In genomic region chr16:79629003-79629402, GRCh38 we compare ENCODE assay signal across 23 cellular contexts. TPM values are rescaled to one million over a fixed set of nuclear protein-coding genes. Genes with fewer than 3 reads are reported as not detected.
DNase-seq lines count a peak whose midpoint lies in the region; ATAC-seq and TF ChIP-seq lines count a peak whose summit lies in the region.
"Had no signal": no experiment of that assay in that cellular context is flagged by ENCODE, and none has a peak within 500 bp of the region (broad histone marks: within the 10 kb centered on the region; RNA-seq: fewer than 3 reads in every experiment).

No MANE protein-coding gene starts in this region.

- H3K36me3 Mint-ChIP-seq in MCF 10A (ENCODE audit: insufficient read depth, unreplicated experiment) (no peaks in the 10 kb centered on the region), Calu3 (ENCODE audit: insufficient read depth, unreplicated experiment) (peaks cover 12% of the 10 kb centered on the region)
- H3K36me3 Mint-ChIP-seq: CD4-positive, CD25-positive, alpha-beta regulatory T cell; mesothelial cell of epicardium; naive thymus-derived CD8-positive, alpha-beta T cell had no signal

- no peaks in the 10 kb centered on the region for H3K4me1 ChIP-seq in breast epithelium
- H3K4me1 ChIP-seq in RWPE2 (ENCODE audit: insufficient read depth, poor library complexity, severe bottlenecking): peaks cover 16% of the 10 kb centered on the region
- H3K4me1 ChIP-seq: left lung, spleen, testis had no signal

- in situ Hi-C loops in brain microvascular endothelial cell (cut with HindIII; ENCODE audit: low pct_ligation_motif_present, low sequenced_read_pairs): no loop called here

- ATAC-seq in RWPE2 (ENCODE audit: low read depth) (no peak), left colon (no peak)
- ATAC-seq: left lung; naive thymus-derived CD8-positive, alpha-beta T cell; SK-N-SH treated with all-trans-retinoic acid at 6 μM for 48 hours had no signal

- H3K27me3 Mint-ChIP-seq in MCF 10A (ENCODE audit: insufficient read depth, unreplicated experiment) (no peaks in the 10 kb centered on the region), Calu3 (ENCODE audit: unreplicated experiment) (peaks cover 13% of the 10 kb centered on the region)
- H3K27me3 Mint-ChIP-seq: CD4-positive, CD25-positive, alpha-beta regulatory T cell had no signal

- BruUV-seq in MCF 10A (replicated peaks; lab: Mats Ljungman, UMichigan): no TSS peak
- no TSS peak for BruUV-seq in Calu3 (replicated peaks; lab: Mats Ljungman, UMichigan)

- intact Hi-C loops in MCF 10A (cut with micrococcal nuclease) (no loop called here), breast epithelium (cut with DNase I; ENCODE audit: low total_unique reads) (no loop called here), left colon (cut with DNase I, micrococcal nuclease) (no loop called here), Calu3 (cut with micrococcal nuclease; ENCODE audit: unreplicated experiment) (no loop called here)

- H3K27ac Mint-ChIP-seq in MCF 10A (ENCODE audit: low read depth, unreplicated experiment) (peak overlapping the region; percentile 8), Calu3 (ENCODE audit: unreplicated experiment) (no peak overlapping the region)
- H3K27ac Mint-ChIP-seq: activated B cell treated with CpG ODN at 0.5 μM for 24 hours; mesothelial cell of epicardium; naive thymus-derived CD8-positive, alpha-beta T cell had no signal

- H3K27me3 ChIP-seq in breast epithelium (no peaks in the 10 kb centered on the region), RWPE2 (ENCODE audit: insufficient read depth, poor library complexity, severe bottlenecking) (no peaks in the 10 kb centered on the region), brain microvascular endothelial cell (replicated peaks) (no peaks in the 10 kb centered on the region)
- H3K27me3 ChIP-seq: hepatocyte, ovary, testis had no signal

- no peaks in the 10 kb centered on the region for H3K9me3 Mint-ChIP-seq in MCF 10A (ENCODE audit: unreplicated experiment)
- H3K9me3 Mint-ChIP-seq in Calu3 (ENCODE audit: low read depth, unreplicated experiment): peaks cover 6% of the 10 kb centered on the region

- CTCF ChIA-PET in MCF 10A (lab: Yijun Ruan, JAX): interaction anchor here (0.7 to 1.6 kb wide), 2 partner anchors 12 to 672 kb away, joined by 3 to 4 read pairs; no protein-coding TSS in a partner anchor
- CTCF ChIA-PET in Calu3 (lab: Charles Lee): interaction anchor here (0.7 kb wide), 1 partner anchor 31 kb away, joined by 3 read pairs; no protein-coding TSS in a partner anchor

- H3K4me3 ChIP-seq in breast epithelium: no peak overlapping the region
- no peak overlapping the region for H3K4me3 ChIP-seq in RWPE2 (ENCODE audit: severe bottlenecking)
- no peak overlapping the region for H3K4me3 ChIP-seq in brain microvascular endothelial cell (ENCODE audit: low read depth, low read length)
- H3K4me3 ChIP-seq: esophagus squamous epithelium, hepatocyte, left lung, ovary, spleen, testis had no signal

- H3K4me1 Mint-ChIP-seq in MCF 10A (ENCODE audit: insufficient read depth, unreplicated experiment) (peaks cover 24% of the 10 kb centered on the region), Calu3 (ENCODE audit: low read depth, unreplicated experiment) (peaks cover 17% of the 10 kb centered on the region)
- H3K4me1 Mint-ChIP-seq: activated B cell treated with CpG ODN at 0.5 μM for 24 hours, mesothelial cell of epicardium had no signal

- H3K9me3 ChIP-seq in breast epithelium: no peaks in the 10 kb centered on the region
- H3K9me3 ChIP-seq in RWPE2 (ENCODE audit: severe bottlenecking): no peaks in the 10 kb centered on the region
- H3K9me3 ChIP-seq: esophagus squamous epithelium, left lung, ovary, spleen, testis had no signal

- H3K36me3 ChIP-seq in breast epithelium (no peaks in the 10 kb centered on the region), RWPE2 (ENCODE audit: low read depth) (no peaks in the 10 kb centered on the region), brain microvascular endothelial cell (replicated peaks) (no peaks in the 10 kb centered on the region)
- H3K36me3 ChIP-seq: esophagus squamous epithelium, left lung, ovary, spleen had no signal

- TF ChIP-seq CTCF in MCF 10A (IDR thresholded peaks at IDR 0.05; ENCODE audit: unreplicated experiment) (no peak), breast epithelium (IDR thresholded peaks at IDR 0.05) (no peak), RWPE2 (IDR thresholded peaks at IDR 0.05; ENCODE audit: poor library complexity, severe bottlenecking) (no peak), brain microvascular endothelial cell (IDR thresholded peaks at IDR 0.05; ENCODE audit: low read depth, low read length, missing control alignments) (no peak), Calu3 (IDR thresholded peaks at IDR 0.05; ENCODE audit: unreplicated experiment) (no peak)

- POLR2A ChIA-PET in MCF 10A (lab: Yijun Ruan, JAX): interaction anchor here (0.7 to 1.3 kb wide), 3 partner anchors 10 to 165 kb away, joined by 3 to 5 read pairs (median 4); no protein-coding TSS in a partner anchor

- H3K4me3 Mint-ChIP-seq in MCF 10A (ENCODE audit: unreplicated experiment) (no peak overlapping the region), Calu3 (ENCODE audit: low read depth, unreplicated experiment) (no peak overlapping the region)
- H3K4me3 Mint-ChIP-seq: activated B cell treated with CpG ODN at 0.5 μM for 24 hours; mesothelial cell of epicardium; naive thymus-derived CD8-positive, alpha-beta T cell had no signal

- no peak overlapping the region for H3K27ac ChIP-seq in breast epithelium
- peak overlapping the region; percentile 15 for H3K27ac ChIP-seq in RWPE2 (ENCODE audit: poor library complexity, severe bottlenecking)
- H3K27ac ChIP-seq in brain microvascular endothelial cell: peak overlapping the region; percentile 4
- H3K27ac ChIP-seq: esophagus squamous epithelium, hepatocyte, left lung, ovary, spleen, testis had no signal

- no peak for TF ChIP-seq POLR2A in breast epithelium (IDR thresholded peaks at IDR 0.05)

- DNase-seq in MCF 10A (ENCODE audit: unreplicated experiment) (no peak), breast epithelium (ENCODE audit: low spot score in 2 of 2) (no peak), RWPE2 (ENCODE audit: low spot score) (no peak), brain microvascular endothelial cell (no peak), left colon (no peak), Calu3 (no peak), NCI-H524 (lab: John Stamatoyannopoulos, UW) (no peak)
- DNase-seq: activated B cell treated with CpG ODN at 0.5 μM for 24 hours, cortex of kidney, esophagus squamous epithelium, left lung, NCI-H1105 treated with DMSO at 0.1 percent for 48 hours, NCI-H2029 treated with DMSO at 0.1 percent for 48 hours, NCI-H774, ovary, spleen, testis had no signal

RNA-seq across cellular contexts. Expression of gene MAF, which starts 28.5 kb away (rescaled TPM):
- total RNA-seq in MCF 10A (2022): 0.47 and 0.96 TPM in 2 replicates
- total RNA-seq in breast epithelium: 10 to 100 TPM; 21.8 to 66.6 (median 37.0) TPM
- 10 to 100 TPM; 11.7 to 30.3 TPM for total RNA-seq in left colon
- total RNA-seq in Calu3 (2022): 0.64 and 0.97 TPM in 2 replicates
- total RNA-seq: OCI-LY7 had no signal

Comparison
In these comparisons a context has a peak if more than half of its experiments do, and no peak if none do; other contexts are left out.
1. H3K27ac ChIP-seq: peak in RWPE2 (single experiment) and brain microvascular endothelial cell (single experiment); none in breast epithelium (0 of 2).